2 cellular contexts compared by ENCODE assay signal in the genomic region with DNA sequence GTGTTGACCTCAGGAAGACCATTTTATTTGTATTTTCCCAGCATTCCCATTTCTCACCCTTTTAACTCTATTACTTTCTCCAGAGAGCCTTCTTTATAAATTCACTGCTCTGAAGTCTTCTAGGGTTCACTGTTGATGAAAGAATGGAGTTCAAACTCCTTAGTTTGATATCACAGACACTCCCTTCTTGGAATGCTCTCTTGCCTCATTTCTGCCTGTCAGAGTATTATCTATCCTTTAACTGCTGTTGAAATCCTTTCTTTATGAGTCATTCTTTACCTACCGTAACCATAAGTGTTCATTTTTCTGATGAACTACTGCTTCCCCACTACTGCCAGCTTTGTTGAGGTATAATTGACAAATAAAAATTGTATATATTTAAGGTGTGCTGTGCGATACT.
TF ChIP-seq lines count a peak whose summit lies in the region.

No MANE protein-coding gene starts in this region.

TF ChIP-seq in HEK293, 187 proteins besides CTCF, POLR2A, EP300 and RAD21 (continued from another document and continues in another):
- TF ChIP-seq, protein P1, sequence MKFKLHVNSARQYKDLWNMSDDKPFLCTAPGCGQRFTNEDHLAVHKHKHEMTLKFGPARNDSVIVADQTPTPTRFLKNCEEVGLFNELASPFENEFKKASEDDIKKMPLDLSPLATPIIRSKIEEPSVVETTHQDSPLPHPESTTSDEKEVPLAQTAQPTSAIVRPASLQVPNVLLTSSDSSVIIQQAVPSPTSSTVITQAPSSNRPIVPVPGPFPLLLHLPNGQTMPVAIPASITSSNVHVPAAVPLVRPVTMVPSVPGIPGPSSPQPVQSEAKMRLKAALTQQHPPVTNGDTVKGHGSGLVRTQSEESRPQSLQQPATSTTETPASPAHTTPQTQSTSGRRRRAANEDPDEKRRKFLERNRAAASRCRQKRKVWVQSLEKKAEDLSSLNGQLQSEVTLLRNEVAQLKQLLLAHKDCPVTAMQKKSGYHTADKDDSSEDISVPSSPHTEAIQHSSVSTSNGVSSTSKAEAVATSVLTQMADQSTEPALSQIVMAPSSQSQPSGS (tag by site-specific recombination; IDR thresholded peaks at IDR 0.05; ENCODE audit: low read depth) = no peak
- 0 out of 2 replicates have a peak, but pooled peaks have one; percentile 20 for TF ChIP-seq ZBTB48 (tag by site-specific recombination; IDR thresholded peaks at IDR 0.05)
- no peak for TF ChIP-seq ZNF600 (tag by site-specific recombination; IDR thresholded peaks at IDR 0.05)
- no peak for TF ChIP-seq SCRT2 (tag by site-specific recombination; IDR thresholded peaks at IDR 0.05)
- TF ChIP-seq ZNF624 (tag by site-specific recombination; IDR thresholded peaks at IDR 0.05) = no peak
- TF ChIP-seq ZNF175 (tag by site-specific recombination; IDR thresholded peaks at IDR 0.05) = no peak
- peak; percentile 42; the same call in 1 of the 2 replicates for TF ChIP-seq OSR2 (tag by site-specific recombination; IDR thresholded peaks at IDR 0.05)
- TF ChIP-seq GLI4 (tag by site-specific recombination; IDR thresholded peaks at IDR 0.05) = no peak
- TF ChIP-seq ZNF510 (tag by site-specific recombination; IDR thresholded peaks at IDR 0.05; ENCODE audit: insufficient replicate concordance) = no peak
- no peak for TF ChIP-seq ZNF18 (tag by site-specific recombination; IDR thresholded peaks at IDR 0.05)
- no peak for TF ChIP-seq PRDM6 (tag by site-specific recombination; IDR thresholded peaks at IDR 0.05)
- TF ChIP-seq ZNF423 (tag by site-specific recombination; IDR thresholded peaks at IDR 0.05) = no peak
- TF ChIP-seq ZNF266 (tag by site-specific recombination; IDR thresholded peaks at IDR 0.05; ENCODE audit: low read depth) = no peak
- TF ChIP-seq, protein P2, sequence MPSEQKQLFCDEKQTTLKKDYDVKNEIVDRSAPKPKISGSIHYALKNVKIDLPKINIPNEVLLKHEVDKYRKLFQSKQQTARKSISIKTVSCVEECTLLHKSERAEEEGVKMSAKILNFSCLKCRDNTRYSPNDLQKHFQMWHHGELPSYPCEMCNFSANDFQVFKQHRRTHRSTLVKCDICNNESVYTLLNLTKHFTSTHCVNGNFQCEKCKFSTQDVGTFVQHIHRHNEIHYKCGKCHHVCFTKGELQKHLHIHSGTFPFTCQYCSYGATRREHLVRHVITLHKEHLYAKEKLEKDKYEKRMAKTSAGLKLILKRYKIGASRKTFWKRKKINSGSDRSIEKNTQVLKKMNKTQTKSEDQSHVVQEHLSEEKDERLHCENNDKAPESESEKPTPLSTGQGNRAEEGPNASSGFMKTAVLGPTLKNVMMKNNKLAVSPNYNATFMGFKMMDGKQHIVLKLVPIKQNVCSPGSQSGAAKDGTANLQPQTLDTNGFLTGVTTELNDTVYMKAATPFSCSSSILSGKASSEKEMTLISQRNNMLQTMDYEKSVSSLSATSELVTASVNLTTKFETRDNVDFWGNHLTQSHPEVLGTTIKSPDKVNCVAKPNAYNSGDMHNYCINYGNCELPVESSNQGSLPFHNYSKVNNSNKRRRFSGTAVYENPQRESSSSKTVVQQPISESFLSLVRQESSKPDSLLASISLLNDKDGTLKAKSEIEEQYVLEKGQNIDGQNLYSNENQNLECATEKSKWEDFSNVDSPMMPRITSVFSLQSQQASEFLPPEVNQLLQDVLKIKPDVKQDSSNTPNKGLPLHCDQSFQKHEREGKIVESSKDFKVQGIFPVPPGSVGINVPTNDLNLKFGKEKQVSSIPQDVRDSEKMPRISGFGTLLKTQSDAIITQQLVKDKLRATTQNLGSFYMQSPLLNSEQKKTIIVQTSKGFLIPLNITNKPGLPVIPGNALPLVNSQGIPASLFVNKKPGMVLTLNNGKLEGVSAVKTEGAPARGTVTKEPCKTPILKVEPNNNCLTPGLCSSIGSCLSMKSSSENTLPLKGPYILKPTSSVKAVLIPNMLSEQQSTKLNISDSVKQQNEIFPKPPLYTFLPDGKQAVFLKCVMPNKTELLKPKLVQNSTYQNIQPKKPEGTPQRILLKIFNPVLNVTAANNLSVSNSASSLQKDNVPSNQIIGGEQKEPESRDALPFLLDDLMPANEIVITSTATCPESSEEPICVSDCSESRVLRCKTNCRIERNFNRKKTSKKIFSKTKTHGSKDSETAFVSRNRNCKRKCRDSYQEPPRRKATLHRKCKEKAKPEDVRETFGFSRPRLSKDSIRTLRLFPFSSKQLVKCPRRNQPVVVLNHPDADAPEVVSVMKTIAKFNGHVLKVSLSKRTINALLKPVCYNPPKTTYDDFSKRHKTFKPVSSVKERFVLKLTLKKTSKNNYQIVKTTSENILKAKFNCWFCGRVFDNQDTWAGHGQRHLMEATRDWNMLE (tag by site-specific recombination; conservative IDR thresholded peaks at IDR 0.05; ENCODE audit: low read depth) = no peak
- no peak for TF ChIP-seq ZNF292 (tag by site-specific recombination; IDR thresholded peaks at IDR 0.05; ENCODE audit: borderline replicate concordance, low read depth)

TF ChIP-seq in SK-N-SH, 30 proteins besides CTCF, POLR2A, EP300 and RAD21 (continued from another document):
- TF ChIP-seq PBX3 (IDR thresholded peaks at IDR 0.05) = 0 out of 2 replicates have a peak, but pooled peaks have one; percentile 20
- TF ChIP-seq ELF1 (IDR thresholded peaks at IDR 0.05) = no peak
- no peak for TF ChIP-seq FOXM1 (IDR thresholded peaks at IDR 0.05; ENCODE audit: low read depth)
- TF ChIP-seq EZH2phosphoT487 (IDR thresholded peaks at IDR 0.05; ENCODE audit: borderline replicate concordance, low read depth) = no peak
- no peak for TF ChIP-seq TEAD4 (IDR thresholded peaks at IDR 0.05; ENCODE audit: borderline replicate concordance, insufficient read depth)
